In the genomic region with DNA sequence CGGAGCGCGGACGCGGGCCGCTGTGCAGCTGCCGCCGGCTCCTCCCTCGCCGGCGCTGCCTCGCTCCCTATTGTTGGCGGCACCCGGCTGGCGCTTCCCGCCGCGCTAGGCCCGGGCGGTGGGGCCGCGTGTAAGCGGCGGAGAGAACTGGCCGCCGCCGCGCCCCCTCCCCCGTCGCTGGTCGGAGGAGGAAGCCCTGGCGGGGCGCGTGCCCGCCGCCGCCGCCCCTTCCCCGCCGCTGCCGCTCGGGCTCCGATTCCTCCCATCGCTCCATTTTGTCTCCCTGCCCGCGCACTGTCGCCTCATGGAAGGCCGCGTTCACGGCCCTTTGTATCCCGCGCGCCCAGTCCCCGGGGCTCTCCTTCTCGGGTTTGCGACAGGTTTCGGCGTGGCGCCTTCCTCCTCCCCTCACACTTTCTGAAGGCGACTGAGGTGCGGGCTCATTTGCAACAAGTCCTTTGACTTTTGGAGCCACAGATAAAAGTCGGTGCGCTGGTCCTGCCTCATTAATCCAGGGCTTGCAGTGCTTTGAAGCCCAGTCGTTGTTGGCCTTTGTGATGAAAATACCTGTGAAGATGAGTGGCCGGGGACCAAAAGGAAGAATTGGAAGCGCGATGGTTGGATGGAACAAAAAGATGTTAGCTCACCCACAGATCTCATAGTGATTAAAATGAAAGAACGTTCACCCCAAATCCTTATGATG, we compare ENCODE assay signal across 8 cellular contexts. TPM values are rescaled to one million over a fixed set of nuclear protein-coding genes. Genes with fewer than 3 reads are reported as not detected.
DNase-seq lines count a peak whose midpoint lies in the region; ATAC-seq, FAIRE-seq and TF ChIP-seq lines count a peak whose summit lies in the region.

No MANE protein-coding gene starts in this region.

- H3K27me3 ChIP-seq in ascending aorta = no peaks in the 10 kb centered on the region

- H3K9me3 ChIP-seq in ascending aorta = no peaks in the 10 kb centered on the region

- H3K4me1 ChIP-seq in ascending aorta = peaks cover 0 to 19% of the 10 kb centered on the region in 2 donors

- H3K27ac ChIP-seq in ascending aorta = peak overlapping the region; percentile 90 to 94

- DNase-seq in DMS53 treated with DMSO at 0.1 percent for 48 hours (lab: John Stamatoyannopoulos, UW; ENCODE audit: unreplicated experiment) (peak; percentile 33), HT1080 (ENCODE audit: low read depth) (peak; percentile 32), T-helper 1 cell (peak; percentile 23 to 53 (median 40)), ascending aorta (ENCODE audit: low spot score in 2 of 2) (peak in 1 of 2 donors; percentile 69), hippocampal formation (lab: John Stamatoyannopoulos, UW) (peak; percentile 23 to 45), retinal pigment epithelial cell (ENCODE audit: low read depth) (no peak), RCC 7860 (ENCODE audit: low spot score) (no peak)

- FAIRE-seq in RCC 7860 (lab: Jason Lieb, UNC) = no peak

- TF ChIP-seq CTCF in ascending aorta (IDR thresholded peaks at IDR 0.05) = no peak
- no peak for TF ChIP-seq CTCF in retinal pigment epithelial cell (conservative IDR thresholded peaks at IDR 0.05; ENCODE audit: low read depth, low read length)

- intact Hi-C loops in ascending aorta (cut with DNase I) = loop anchor here (1.0 to 5.0 kb wide), 6 partner anchors 83 to 1973 kb away; partner anchors contain the start of genes CAND1, CCT2 and RAB3IP

- H3K36me3 ChIP-seq in ascending aorta = no peaks in the 10 kb centered on the region

- peak overlapping the region; percentile 92 to 93 for H3K4me3 ChIP-seq in ascending aorta
- peak overlapping the region; percentile 75 for H3K4me3 ChIP-seq in retinal pigment epithelial cell (ENCODE audit: low read length)

- ATAC-seq in GM21367 (IDR thresholded peaks at IDR 0.05; ENCODE audit: unreplicated experiment) = peak; percentile 15

RNA-seq across cellular contexts. Expression of gene CPSF6, which starts 0.7 kb away (rescaled TPM):
- 49.5 and 79.3 TPM in 2 replicates for total RNA-seq in HT1080 (2014; rRNA removed; shearing (Covaris generic))
- 42.1 and 51.0 TPM in 2 replicates for polyA plus RNA-seq in HT1080 (2015; cell fraction: cytosol; rRNA removed)
- 109 and 112 TPM in 2 replicates for polyA plus RNA-seq in HT1080 (2015; cell fraction: nucleus; rRNA removed)
- total RNA-seq in ascending aorta = 29.2 TPM

Comparison
In these comparisons a context has a peak if more than half of its experiments do, and no peak if none do; other contexts are left out.
1. DNase-seq: peak in DMS53 treated with DMSO at 0.1 percent for 48 hours (single experiment), HT1080 (single experiment), T-helper 1 cell (5 of 5) and hippocampal formation (2 of 2); none in retinal pigment epithelial cell (single experiment) and RCC 7860 (single experiment).